Comparison of ENCODE assay signal across 2 cellular contexts in the genomic region with DNA sequence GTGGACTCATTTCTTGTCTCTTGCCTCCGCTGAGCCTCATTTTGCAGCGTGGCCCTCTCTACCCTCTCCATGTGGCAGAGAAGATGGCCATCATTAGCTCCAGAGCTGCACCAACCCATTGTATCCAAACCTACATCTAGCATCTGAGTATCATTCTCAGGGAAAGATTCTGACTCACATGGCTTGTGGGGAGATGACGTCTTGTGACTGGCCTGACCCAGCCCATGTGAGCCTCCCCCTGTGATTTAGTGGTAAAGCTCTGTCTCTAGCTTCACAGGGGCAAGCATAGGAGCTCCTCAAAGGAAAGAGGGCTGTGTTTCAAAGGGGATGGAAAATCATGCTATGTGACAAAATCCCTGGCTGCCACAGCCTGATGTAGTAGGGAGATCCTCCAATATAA.
TF ChIP-seq lines count a peak whose summit lies in the region.

No MANE protein-coding gene starts in this region.

TF ChIP-seq in IMR-90, 13 proteins besides CTCF, POLR2A, EP300 and RAD21:
- TF ChIP-seq MAZ (IDR thresholded peaks at IDR 0.05; ENCODE audit: borderline replicate concordance, low read depth, low read length) (no peak), FOS (IDR thresholded peaks at IDR 0.05; ENCODE audit: low read depth, low read length) (no peak), NFE2L2 (IDR thresholded peaks at IDR 0.05; ENCODE audit: low read depth, low read length) (no peak), USF2 (IDR thresholded peaks at IDR 0.05; ENCODE audit: low read depth, low read length) (peak; percentile 34; the same call in 1 of the 2 replicates), RCOR1 (IDR thresholded peaks at IDR 0.05; ENCODE audit: insufficient replicate concordance, low read length) (no peak)

TF ChIP-seq in H1, 55 proteins besides CTCF, POLR2A, EP300 and RAD21:
- no peak for TF ChIP-seq CHD1 (IDR thresholded peaks at IDR 0.05; ENCODE audit: low read depth, low read length)
- no peak for TF ChIP-seq JUND (IDR thresholded peaks at IDR 0.05; ENCODE audit: low read length)
- TF ChIP-seq CHD2 (IDR thresholded peaks at IDR 0.05; ENCODE audit: low read length), result no peak
- no peak for TF ChIP-seq TAF7 (optimal IDR thresholded peaks at IDR 0.05; ENCODE audit: borderline replicate concordance, low read depth, low read length)
- no peak for TF ChIP-seq ZNF274 (IDR thresholded peaks at IDR 0.05; ENCODE audit: borderline replicate concordance, extremely low read depth, low read length)
- no peak for TF ChIP-seq NRF1 (IDR thresholded peaks at IDR 0.05; ENCODE audit: low read depth, low read length)
- no peak for TF ChIP-seq RBBP5 (IDR thresholded peaks at IDR 0.05; ENCODE audit: borderline replicate concordance, low read depth, low read length)
- no peak for TF ChIP-seq MAX (IDR thresholded peaks at IDR 0.05)
- TF ChIP-seq SIX5 (IDR thresholded peaks at IDR 0.05; ENCODE audit: low read depth, low read length), result no peak
- TF ChIP-seq TCF12 (IDR thresholded peaks at IDR 0.05; ENCODE audit: low read depth, low read length), result no peak
- no peak for TF ChIP-seq GABPA (IDR thresholded peaks at IDR 0.05; ENCODE audit: borderline replicate concordance, insufficient read depth, low read length)
- TF ChIP-seq KDM4A (IDR thresholded peaks at IDR 0.05; ENCODE audit: low read depth, low read length, severe bottlenecking), result no peak
- no peak for TF ChIP-seq RXRA (IDR thresholded peaks at IDR 0.05; ENCODE audit: insufficient read depth, low read depth, low read length)
- no peak for TF ChIP-seq TAF1 (IDR thresholded peaks at IDR 0.05; ENCODE audit: low read depth, low read length)
- no peak for TF ChIP-seq SUZ12 (IDR thresholded peaks at IDR 0.05; ENCODE audit: low read length)
- TF ChIP-seq, protein P1, sequence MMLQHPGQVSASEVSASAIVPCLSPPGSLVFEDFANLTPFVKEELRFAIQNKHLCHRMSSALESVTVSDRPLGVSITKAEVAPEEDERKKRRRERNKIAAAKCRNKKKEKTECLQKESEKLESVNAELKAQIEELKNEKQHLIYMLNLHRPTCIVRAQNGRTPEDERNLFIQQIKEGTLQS (IDR thresholded peaks at IDR 0.05; ENCODE audit: insufficient read depth, low read depth, low read length), result no peak
- no peak for TF ChIP-seq KDM5A (IDR thresholded peaks at IDR 0.05; ENCODE audit: low read length)
TF ChIP-seq in H1: peak in this region for 0.
